ENCODE assay signal across 9 cellular contexts in the genomic region with DNA sequence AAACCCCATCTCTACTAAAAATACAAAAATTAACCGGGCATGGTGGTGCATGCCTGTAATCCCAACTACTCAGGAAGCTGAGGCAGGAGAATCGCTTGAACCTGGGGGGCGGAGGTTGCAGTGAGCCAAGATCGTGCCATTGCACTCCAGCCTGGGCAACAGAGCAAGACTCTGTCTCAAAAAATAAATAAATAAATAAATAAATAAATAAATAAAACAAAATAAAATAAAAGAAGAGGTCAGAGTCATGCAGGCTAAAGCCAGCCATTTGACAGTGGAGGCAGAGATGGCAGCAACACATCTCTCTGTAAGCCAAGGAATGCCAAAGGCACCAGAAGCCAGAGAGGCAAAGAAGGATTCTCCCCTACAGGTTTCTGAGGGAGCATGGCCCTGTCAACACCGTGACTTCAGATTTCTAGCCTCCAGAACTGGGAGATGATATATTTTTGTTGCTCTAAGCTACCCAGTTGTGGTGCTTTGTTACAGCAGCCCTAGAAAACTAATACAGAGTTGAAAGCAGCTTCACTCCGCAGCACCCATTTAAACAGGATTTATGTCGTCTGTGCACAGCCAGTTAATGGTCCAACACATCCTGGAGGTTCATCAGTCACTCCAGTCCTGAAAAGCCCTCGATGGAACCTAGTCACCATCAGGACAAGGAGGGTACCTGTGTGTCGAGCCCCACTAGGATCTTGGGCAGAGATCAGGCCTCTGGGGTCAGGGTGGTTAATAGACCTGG. TPM values are rescaled to one million over a fixed set of nuclear protein-coding genes. Genes with fewer than 3 reads are reported as not detected.
"Had no signal": no experiment of that assay in that cellular context is flagged by ENCODE, and none has a peak within 500 bp of the region (broad histone marks: within the 10 kb centered on the region; RNA-seq: fewer than 3 reads in every experiment).

No MANE protein-coding gene starts in this region.

RNA-seq across cellular contexts. Expression of gene KCNK12, which starts 49.0 kb away (rescaled TPM):
- total RNA-seq: chondrocyte, endothelial cell of umbilical vein, fibroblast of villous mesenchyme, foreskin keratinocyte, gastroesophageal sphincter, left lung, lower lobe of right lung, lung microvascular endothelial cell had no signal
- polyA plus RNA-seq: endothelial cell of umbilical vein, fibroblast of lung, foreskin keratinocyte had no signal
